Comparison of ENCODE assay signal across 9 cellular contexts in the genomic region with DNA sequence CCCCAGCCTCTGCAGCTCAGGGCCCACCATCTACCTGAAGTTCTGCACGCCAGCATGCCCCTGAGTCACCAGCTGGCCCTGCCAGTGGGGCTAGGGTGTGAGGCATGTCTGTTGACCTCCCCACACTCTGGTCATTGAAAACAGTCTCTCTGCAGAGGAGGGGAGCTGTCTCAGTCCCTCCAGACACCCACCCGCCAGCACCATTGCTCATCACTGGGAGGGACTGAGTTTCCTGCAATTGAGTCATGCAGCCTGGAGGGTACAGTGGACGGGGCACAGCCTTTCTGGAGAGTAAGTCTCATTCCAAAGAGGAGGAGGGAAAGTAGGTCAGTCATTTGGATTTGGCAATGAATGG. TPM values are rescaled to one million over a fixed set of nuclear protein-coding genes. Genes with fewer than 3 reads are reported as not detected.
DNase-seq lines count a peak whose midpoint lies in the region; ATAC-seq and TF ChIP-seq lines count a peak whose summit lies in the region.
"Had no signal": no experiment of that assay in that cellular context is flagged by ENCODE, and none has a peak within 500 bp of the region (broad histone marks: within the 10 kb centered on the region; RNA-seq: fewer than 3 reads in every experiment).

No MANE protein-coding gene starts in this region.

- no peaks in the 10 kb centered on the region for H3K27me3 ChIP-seq in CD4-positive, CD25-positive, alpha-beta regulatory T cell (ENCODE audit: control insufficient read depth, insufficient read depth, low read length)
- H3K27me3 ChIP-seq in PC-3 (ENCODE audit: low read length): no peaks in the 10 kb centered on the region

- no peaks in the 10 kb centered on the region for H3K9me3 Mint-ChIP-seq in CD4-positive, CD25-positive, alpha-beta regulatory T cell
- no peaks in the 10 kb centered on the region for H3K9me3 Mint-ChIP-seq in activated CD8-positive, alpha-beta T cell treated with anti-CD3 and anti-CD28 coated beads for 36 hours

- no peaks in the 10 kb centered on the region for H4K20me1 ChIP-seq in PC-3 (ENCODE audit: low read length)

- peak overlapping the region in 2 of 3 donors; percentile 2 to 49 for H3K27ac Mint-ChIP-seq in CD4-positive, CD25-positive, alpha-beta regulatory T cell
- H3K27ac Mint-ChIP-seq in activated CD8-positive, alpha-beta T cell treated with anti-CD3 and anti-CD28 coated beads for 36 hours: no peak overlapping the region

- H3K9me3 ChIP-seq in CD4-positive, CD25-positive, alpha-beta regulatory T cell (ENCODE audit: control insufficient read depth in 2 of 2, low read length in 2 of 2): no peaks in the 10 kb centered on the region
- H3K9me3 ChIP-seq in PC-3 (ENCODE audit: low read length): no peaks in the 10 kb centered on the region

- no peak for DNase-seq in CD4-positive, CD25-positive, alpha-beta regulatory T cell
- peak; percentile 79 for DNase-seq in PC-3
- no peak for DNase-seq in epithelial cell of prostate (ENCODE audit: low read depth, low spot score)
- peak; percentile 91 for DNase-seq in posterior vena cava (ENCODE audit: low spot score)
- DNase-seq in NCI-H1694 treated with DMSO at 0.1 percent for 48 hours (lab: John Stamatoyannopoulos, UW): no peak
- DNase-seq in activated CD8-positive, alpha-beta T cell treated with anti-CD3 and anti-CD28 coated beads for 36 hours: no peak
- no peak for DNase-seq in anterior cingulate cortex (lab: John Stamatoyannopoulos, UW)

- H3K9me2 ChIP-seq in PC-3 (replicated peaks; ENCODE audit: low read length): no peaks in the 10 kb centered on the region

- H3K27ac ChIP-seq in CD4-positive, CD25-positive, alpha-beta regulatory T cell (ENCODE audit: insufficient read depth, low read length, poor library complexity, severe bottlenecking): no peak overlapping the region
- peak overlapping the region; percentile 49; the same call in 1 of the 2 replicates for H3K27ac ChIP-seq in PC-3 (ENCODE audit: low read length)
- H3K27ac ChIP-seq in epithelial cell of prostate: peak overlapping the region; percentile 12

- intact Hi-C loops in PC-3 (cut with micrococcal nuclease) (no loop called here), posterior vena cava (cut with DNase I) (no loop called here)
- intact Hi-C loops in activated CD8-positive, alpha-beta T cell treated with anti-CD3 and anti-CD28 coated beads for 36 hours (cut with micrococcal nuclease): no loop called here

- H3K27me3 Mint-ChIP-seq in CD4-positive, CD25-positive, alpha-beta regulatory T cell: no peaks in the 10 kb centered on the region
- no peaks in the 10 kb centered on the region for H3K27me3 Mint-ChIP-seq in activated CD8-positive, alpha-beta T cell treated with anti-CD3 and anti-CD28 coated beads for 36 hours

- no peaks in the 10 kb centered on the region for H3K79me2 ChIP-seq in PC-3 (ENCODE audit: low read length)

- H3K9ac ChIP-seq in PC-3 (ENCODE audit: low read length): no peak overlapping the region

- no peak for TF ChIP-seq CTCF in PC-3 (conservative IDR thresholded peaks at IDR 0.05; ENCODE audit: low read depth, low read length)
- TF ChIP-seq CTCF in activated CD8-positive, alpha-beta T cell treated with anti-CD3 and anti-CD28 coated beads for 36 hours (IDR thresholded peaks at IDR 0.05): no peak

- H3K4me2 ChIP-seq in PC-3 (ENCODE audit: low read length): peak overlapping the region; percentile 57

- no peaks in the 10 kb centered on the region for H3F3A ChIP-seq in PC-3 (ENCODE audit: low read length, unreplicated experiment)

- H3K36me3 Mint-ChIP-seq in CD4-positive, CD25-positive, alpha-beta regulatory T cell: no peaks in the 10 kb centered on the region
- no peaks in the 10 kb centered on the region for H3K36me3 Mint-ChIP-seq in activated CD8-positive, alpha-beta T cell treated with anti-CD3 and anti-CD28 coated beads for 36 hours (ENCODE audit: low read depth)

- no peak overlapping the region for H2AFZ ChIP-seq in PC-3 (ENCODE audit: low read length)

- no peak for ATAC-seq in CD4-positive, CD25-positive, alpha-beta regulatory T cell (ENCODE audit: low read depth in 2 of 2)
- peak; percentile 95 for ATAC-seq in PC-3
- no peak for ATAC-seq in activated CD8-positive, alpha-beta T cell treated with anti-CD3 and anti-CD28 coated beads for 36 hours
- no peak for ATAC-seq in HG03520 (IDR thresholded peaks at IDR 0.05; ENCODE audit: unreplicated experiment)

- H3K36me3 ChIP-seq in CD4-positive, CD25-positive, alpha-beta regulatory T cell (ENCODE audit: control insufficient read depth, insufficient read depth, low read length): no peaks in the 10 kb centered on the region
- no peaks in the 10 kb centered on the region for H3K36me3 ChIP-seq in PC-3 (ENCODE audit: low read depth, low read length)

- H3K4me1 Mint-ChIP-seq in CD4-positive, CD25-positive, alpha-beta regulatory T cell: no peaks in the 10 kb centered on the region
- H3K4me1 Mint-ChIP-seq in activated CD8-positive, alpha-beta T cell treated with anti-CD3 and anti-CD28 coated beads for 36 hours (ENCODE audit: low read depth): no peaks in the 10 kb centered on the region

- no TSS peak for BruUV-seq in PC-3 (replicated peaks; lab: Mats Ljungman, UMichigan)

- H3K4me3 Mint-ChIP-seq in CD4-positive, CD25-positive, alpha-beta regulatory T cell: no peak overlapping the region
- no peak overlapping the region for H3K4me3 Mint-ChIP-seq in activated CD8-positive, alpha-beta T cell treated with anti-CD3 and anti-CD28 coated beads for 36 hours

- POLR2A ChIA-PET in PC-3 (lab: Charles Lee; ENCODE audit: unreplicated experiment): no interaction called here
- POLR2A ChIA-PET in activated CD8-positive, alpha-beta T cell treated with anti-CD3 and anti-CD28 coated beads for 36 hours (lab: Charles Lee): no interaction called here

- no peak overlapping the region for H3K4me3 ChIP-seq in CD4-positive, CD25-positive, alpha-beta regulatory T cell (ENCODE audit: low read depth, low read length)
- H3K4me3 ChIP-seq in PC-3 (ENCODE audit: low read length): no peak overlapping the region
- H3K4me3 ChIP-seq: coronary artery had no signal

- CTCF ChIA-PET in PC-3 (lab: Charles Lee): no interaction called here
- CTCF ChIA-PET in activated CD8-positive, alpha-beta T cell treated with anti-CD3 and anti-CD28 coated beads for 36 hours (lab: Charles Lee): no interaction called here

- no peaks in the 10 kb centered on the region for H3K4me1 ChIP-seq in CD4-positive, CD25-positive, alpha-beta regulatory T cell (ENCODE audit: control insufficient read depth, insufficient read depth, low read length, poor library complexity, severe bottlenecking)
- H3K4me1 ChIP-seq in PC-3 (ENCODE audit: insufficient read depth, low read length): peaks cover 28% of the 10 kb centered on the region

RNA-seq across cellular contexts. Expression of gene COL5A1, which starts 16.8 kb away (rescaled TPM):
- 1.7 TPM for total RNA-seq in CD4-positive, CD25-positive, alpha-beta regulatory T cell
- under 1 TPM in 2 of 4 donors, not detected in 2; 0.02 to 0.10 TPM for polyA plus RNA-seq in CD4-positive, CD25-positive, alpha-beta regulatory T cell
- total RNA-seq in PC-3 (2014; rRNA removed) (10.6 and 15.4 TPM in 2 replicates), posterior vena cava (100 to 1,000 TPM in 1 of 2 donors, 10 to 100 TPM in 1; 71.1 to 196 TPM)
- under 1 TPM; 0.29 to 0.34 TPM for total RNA-seq in activated CD8-positive, alpha-beta T cell treated with anti-CD3 and anti-CD28 coated beads for 36 hours

Comparison
In these comparisons a context has a peak if more than half of its experiments do, and no peak if none do; other contexts are left out.
1. DNase-seq: peak in PC-3 (single experiment) and posterior vena cava (single experiment); none in CD4-positive, CD25-positive, alpha-beta regulatory T cell (0 of 3), epithelial cell of prostate (single experiment), NCI-H1694 treated with DMSO at 0.1 percent for 48 hours (single experiment), activated CD8-positive, alpha-beta T cell treated with anti-CD3 and anti-CD28 coated beads for 36 hours (single experiment) and anterior cingulate cortex (0 of 58).